8 cellular contexts compared by ENCODE assay signal in genomic region chr19:48619692-48620565, GRCh38. TPM values are rescaled to one million over a fixed set of nuclear protein-coding genes. Genes with fewer than 3 reads are reported as not detected.
DNase-seq lines count a peak whose midpoint lies in the region; TF ChIP-seq lines count a peak whose summit lies in the region.

No MANE protein-coding gene starts in this region.

- no peak for TF ChIP-seq CTCF in suprapubic skin (IDR thresholded peaks at IDR 0.05)

- H3K27ac Mint-ChIP-seq in activated naive CD8-positive, alpha-beta T cell treated with anti-CD3 and anti-CD28 coated beads for 36 hours = peak overlapping the region; percentile 99

- no peaks in the 10 kb centered on the region for H3K9me3 Mint-ChIP-seq in activated naive CD8-positive, alpha-beta T cell treated with anti-CD3 and anti-CD28 coated beads for 36 hours

- H3K27me3 ChIP-seq in iPS-20b (ENCODE audit: insufficient read depth, low read length) (no peaks in the 10 kb centered on the region), suprapubic skin (no peaks in the 10 kb centered on the region)

- peaks cover 53% of the 10 kb centered on the region for H3K36me3 Mint-ChIP-seq in activated naive CD8-positive, alpha-beta T cell treated with anti-CD3 and anti-CD28 coated beads for 36 hours

- peak overlapping the region; percentile 41 for H3K27ac ChIP-seq in iPS-20b (ENCODE audit: low read length)
- peak overlapping the region; percentile 88 for H3K27ac ChIP-seq in suprapubic skin

- TF ChIP-seq EP300 in suprapubic skin (IDR thresholded peaks at IDR 0.05) = no peak

- H3K4me1 Mint-ChIP-seq in activated naive CD8-positive, alpha-beta T cell treated with anti-CD3 and anti-CD28 coated beads for 36 hours = peaks cover 41% of the 10 kb centered on the region

- H3K36me3 ChIP-seq in iPS-20b (ENCODE audit: insufficient read depth, low read depth, low read length) (peaks cover 35% of the 10 kb centered on the region), suprapubic skin (peaks cover 26% of the 10 kb centered on the region)

- peak overlapping the region; percentile 99 for H3K9ac ChIP-seq in iPS-20b (ENCODE audit: low read depth, low read length)

- H3K4me1 ChIP-seq in iPS-20b (ENCODE audit: insufficient read depth, low read length) = peaks cover 15% of the 10 kb centered on the region
- H3K4me1 ChIP-seq in suprapubic skin = peaks cover 72% of the 10 kb centered on the region

- WGBS in suprapubic skin = 33% methylated on average over 6 of the region's 6 CpGs

- H3K4me3 ChIP-seq in iPS-20b (ENCODE audit: low read length) = peak overlapping the region; percentile 95
- H3K4me3 ChIP-seq in suprapubic skin = peak overlapping the region; percentile 81

- peak; percentile 27 for DNase-seq in NOMO-1 treated with DMSO at 0.1 percent for 48 hours (lab: John Stamatoyannopoulos, UW; ENCODE audit: unreplicated experiment)
- no peak for DNase-seq in NOMO-1 treated with dmso at 0.1 percent for 144 hours (lab: John Stamatoyannopoulos, UW; ENCODE audit: unreplicated experiment)
- no peak for DNase-seq in activated naive CD8-positive, alpha-beta T cell treated with anti-CD3 and anti-CD28 coated beads for 36 hours
- no peak for DNase-seq in suprapubic skin (ENCODE audit: low spot score in 2 of 2)
- no peak for DNase-seq in ecto neural progenitor cell (ENCODE audit: low spot score)
- DNase-seq in activated CD4-positive, alpha-beta T cell treated with anti-CD3 and anti-CD28 coated beads, Interleukin-2, amount 50 U/mL, for 48 hours = no peak
- DNase-seq in NCI-H1694 (lab: John Stamatoyannopoulos, UW) = no peak

- no peaks in the 10 kb centered on the region for H3K27me3 Mint-ChIP-seq in activated naive CD8-positive, alpha-beta T cell treated with anti-CD3 and anti-CD28 coated beads for 36 hours

- no peak for TF ChIP-seq POLR2A in suprapubic skin (IDR thresholded peaks at IDR 0.05)

- H3K9me3 ChIP-seq in iPS-20b (ENCODE audit: insufficient read depth, low read depth, low read length) (no peaks in the 10 kb centered on the region), suprapubic skin (no peaks in the 10 kb centered on the region)

- H3K4me3 Mint-ChIP-seq in activated naive CD8-positive, alpha-beta T cell treated with anti-CD3 and anti-CD28 coated beads for 36 hours = peak overlapping the region; percentile 97

RNA-seq across cellular contexts. Expression of gene SPHK2, which starts 0.6 kb away (rescaled TPM):
- total RNA-seq in activated naive CD8-positive, alpha-beta T cell treated with anti-CD3 and anti-CD28 coated beads for 36 hours = 10 to 100 TPM; 36.7 to 40.8 TPM
- total RNA-seq in suprapubic skin = 1 to 10 TPM; 3.9 to 9.9 (median 5.6) TPM

RNA-seq across cellular contexts. Expression of gene RPL18, which starts 1.0 kb away (rescaled TPM):
- 1,000 to 10,000 TPM; 1,968 to 2,008 TPM for total RNA-seq in activated naive CD8-positive, alpha-beta T cell treated with anti-CD3 and anti-CD28 coated beads for 36 hours
- total RNA-seq in suprapubic skin = 1,000 to 10,000 TPM; 2,067 to 3,423 (median 3,271) TPM

RNA-seq across cellular contexts. Expression of gene FAM83E, which starts 5.1 kb away (rescaled TPM):
- 1 to 10 TPM; 4.4 TPM for total RNA-seq in activated naive CD8-positive, alpha-beta T cell treated with anti-CD3 and anti-CD28 coated beads for 36 hours
- total RNA-seq in suprapubic skin = 1 to 10 TPM in 2 of 4 donors, under 1 TPM in 2; 0.87 to 5.1 (median 1.1) TPM

RNA-seq across cellular contexts. Expression of gene SPACA4, which starts 13.4 kb away (rescaled TPM):
- total RNA-seq in activated naive CD8-positive, alpha-beta T cell treated with anti-CD3 and anti-CD28 coated beads for 36 hours = not detected
- total RNA-seq in suprapubic skin = 1 to 10 TPM; 2.1 to 3.6 (median 2.8) TPM

RNA-seq across cellular contexts. Expression of gene DBP, which starts 17.2 kb away (rescaled TPM):
- total RNA-seq in activated naive CD8-positive, alpha-beta T cell treated with anti-CD3 and anti-CD28 coated beads for 36 hours = 10 to 100 TPM in 1 of 2 experiments, 1 to 10 TPM in 1; 9.3 to 10.1 TPM
- total RNA-seq in suprapubic skin = 10 to 100 TPM; 11.2 to 22.3 (median 17.8) TPM
